10 cellular contexts compared by ENCODE assay signal in genomic region chr6:170288091-170288631, GRCh38. TPM values are rescaled to one million over a fixed set of nuclear protein-coding genes. Genes with fewer than 3 reads are reported as not detected.
DNase-seq lines count a peak whose midpoint lies in the region; ATAC-seq and TF ChIP-seq lines count a peak whose summit lies in the region.
"Had no signal": no experiment of that assay in that cellular context is flagged by ENCODE, and none has a peak within 500 bp of the region (broad histone marks: within the 10 kb centered on the region; RNA-seq: fewer than 3 reads in every experiment).

No MANE protein-coding gene starts in this region.

- H3K9me3 Mint-ChIP-seq in nephron = no peaks in the 10 kb centered on the region

- peak overlapping the region in 8 of 11 experiments; percentile 96 to 100 (median 99); a peak in 11 of 22 replicates for H3K4me2 ChIP-seq in BLaER1 treated with 17β-estradiol and CSF1 and Interleukin-3, amounts not matched to agents 10 nM and 100 nM

- peak overlapping the region in 2 of 11 experiments; percentile 68 to 85; a peak in 2 of 22 replicates for H3K9ac ChIP-seq in BLaER1 treated with 17β-estradiol and CSF1 and Interleukin-3, amounts not matched to agents 10 nM and 100 nM
- H3K9ac ChIP-seq in duodenal mucosa (ENCODE audit: low read depth in 1 of 2, low read length in 2 of 2) = peak overlapping the region in 1 of 2 donors; percentile 13

- H3K4me1 ChIP-seq in BLaER1 treated with 17β-estradiol and CSF1 and Interleukin-3, amounts not matched to agents 10 nM and 100 nM = peaks cover 27 to 45% (median 39%) of the 10 kb centered on the region in 10 experiments
- peaks cover 23 to 48% of the 10 kb centered on the region in 2 donors for H3K4me1 ChIP-seq in duodenal mucosa (ENCODE audit: control insufficient read depth in 1 of 2, insufficient read depth in 2 of 2, low read length in 2 of 2)

- H3K4me3 Mint-ChIP-seq in nephron = peak overlapping the region; percentile 75 to 89 (median 87)

- H3K27me3 ChIP-seq in BLaER1 treated with 17β-estradiol and CSF1 and Interleukin-3, amounts not matched to agents 10 nM and 100 nM = peaks cover 89 to 100% (median 100%) of the 10 kb centered on the region in 11 experiments
- H3K27me3 ChIP-seq in H7 (ENCODE audit: control insufficient read depth, insufficient read depth, low read length) = peaks cover 67% of the 10 kb centered on the region
- peaks cover 48 to 51% of the 10 kb centered on the region in 2 donors for H3K27me3 ChIP-seq in duodenal mucosa (ENCODE audit: control insufficient read depth in 1 of 2, insufficient read depth in 2 of 2, low read length in 2 of 2)

- H3K9me3 ChIP-seq in BLaER1 treated with 17β-estradiol and CSF1 and Interleukin-3, amounts not matched to agents 10 nM and 100 nM (replicated peaks in 1 of 11) = no peaks in the 10 kb centered on the region; a peak in 1 of 22 replicates
- no peaks in the 10 kb centered on the region for H3K9me3 ChIP-seq in duodenal mucosa (ENCODE audit: control insufficient read depth in 1 of 2, low read length in 2 of 2)

- TF ChIP-seq CTCF in nephron (IDR thresholded peaks at IDR 0.05; ENCODE audit: unreplicated experiment in 3 of 3) = no peak

- peak overlapping the region in 2 of 10 experiments; percentile 70 to 75; a peak in 4 of 20 replicates for H3K4me3 ChIP-seq in BLaER1 treated with 17β-estradiol and CSF1 and Interleukin-3, amounts not matched to agents 10 nM and 100 nM
- no peak overlapping the region for H3K4me3 ChIP-seq in H7 (ENCODE audit: insufficient read depth, low read depth, low read length)
- peak overlapping the region; percentile 70 to 80 for H3K4me3 ChIP-seq in duodenal mucosa (ENCODE audit: low read depth in 1 of 2, low read length in 2 of 2)

- ATAC-seq in HG02642 (IDR thresholded peaks at IDR 0.05; ENCODE audit: poor library complexity, unreplicated experiment) = no peak

- H3K36me3 Mint-ChIP-seq in nephron (ENCODE audit: low read depth) = peaks cover 4% of the 10 kb centered on the region

- H3K36me3 ChIP-seq in BLaER1 treated with 17β-estradiol and CSF1 and Interleukin-3, amounts not matched to agents 10 nM and 100 nM = peaks cover 0 to 62% (median 0%) of the 10 kb centered on the region in 11 experiments; a peak in 4 of 22 replicates
- H3K36me3 ChIP-seq in H7 (replicated peaks; ENCODE audit: control insufficient read depth, insufficient read depth, low read length) = no peaks in the 10 kb centered on the region; the same call in 1 of the 2 replicates
- peaks cover 4 to 6% of the 10 kb centered on the region in 2 donors for H3K36me3 ChIP-seq in duodenal mucosa (ENCODE audit: control insufficient read depth in 1 of 2, insufficient read depth in 2 of 2, low read length in 2 of 2)

- H3K27ac ChIP-seq in BLaER1 treated with 17β-estradiol and CSF1 and Interleukin-3, amounts not matched to agents 10 nM and 100 nM = no peak overlapping the region
- H3K27ac ChIP-seq in duodenal mucosa (ENCODE audit: low read depth, low read length) = no peak overlapping the region

- DNase-seq in H7 (peak; percentile 56), UCSD-AML1 (lab: John Stamatoyannopoulos, UW; ENCODE audit: unreplicated experiment) (no peak), HK-2 (ENCODE audit: unreplicated experiment) (no peak)
- no peak for DNase-seq in activated naive CD4-positive, alpha-beta T cell treated with anti-CD3 and anti-CD28 coated beads, Interleukin-2, amount 50 U/mL, for 16 hours
- DNase-seq: amniotic stem cell, NCI-H2029 treated with DMSO at 0.1 percent for 48 hours had no signal

- H3K27ac Mint-ChIP-seq in nephron = peak overlapping the region in 2 of 3 experiments; percentile 14 to 36

- peaks cover 72% of the 10 kb centered on the region for H3K27me3 Mint-ChIP-seq in nephron (ENCODE audit: low read depth)

- H4K20me1 ChIP-seq in BLaER1 treated with 17β-estradiol and CSF1 and Interleukin-3, amounts not matched to agents 10 nM and 100 nM = peaks cover 63 to 91% (median 79%) of the 10 kb centered on the region in 11 experiments; a peak in 21 of 22 replicates

- peaks cover 59% of the 10 kb centered on the region for H3K4me1 Mint-ChIP-seq in nephron

RNA-seq across cellular contexts. Expression of gene DLL1, which starts 2.7 kb away (rescaled TPM):
- total RNA-seq in H7 (2014; rRNA removed; shearing (Covaris generic)) = 3.4 and 7.3 TPM in 2 replicates

RNA-seq across cellular contexts. Expression of gene FAM120B, which starts 18.4 kb away (rescaled TPM):
- 7.2 and 9.4 TPM in 2 replicates for total RNA-seq in H7 (2014; rRNA removed; shearing (Covaris generic))
